15 cellular contexts compared by ENCODE assay signal in genomic region chr1:22002461-22002860, GRCh38. TPM values are rescaled to one million over a fixed set of nuclear protein-coding genes. Genes with fewer than 3 reads are reported as not detected.
"Had no signal": no experiment of that assay in that cellular context is flagged by ENCODE, and none has a peak within 500 bp of the region (broad histone marks: within the 10 kb centered on the region; RNA-seq: fewer than 3 reads in every experiment).

No MANE protein-coding gene starts in this region.

RNA-seq across cellular contexts. Expression of gene CELA3A, which starts 1.0 kb away (rescaled TPM):
- total RNA-seq: activated naive CD4-positive, alpha-beta T cell treated with anti-CD3 and anti-CD28 coated beads for 36 hours; activated naive CD4-positive, alpha-beta T cell treated with anti-CD3 and anti-CD28 coated beads, Interleukin-2, amount 50 U/mL, for 72 hours; activated naive CD8-positive, alpha-beta T cell treated with anti-CD3 and anti-CD28 coated beads for 36 hours; activated naive CD8-positive, alpha-beta T cell treated with anti-CD3 and anti-CD28 coated beads, Interleukin-2, amount 10 ng/mL, durations not matched to agents 7 days and 5 days; activated T-cell treated with anti-CD3 and anti-CD28 coated beads, Interleukin-2, amount 50 U/mL, for 72 hours; activated T-helper 1 cell treated with anti-CD3 and anti-CD28 coated beads, Interleukin-12 subunit alpha, Interleukin-12 subunit beta, Interleukin-2, Interleukin-4 antibody, amounts not matched to agents 30 ng/mL and 10 ng/mL and 1 ng/mL, durations not matched to agents 14 hours and 24 hours and 36 hours; activated T-helper 17 cell treated with anti-CD3 and anti-CD28 coated beads, Interleukin-2, amount 50 U/mL, for 72 hours; activated T-helper 2 cell treated with anti-CD3 and anti-CD28 coated beads, Interferon-gamma antibody, Interleukin-2, Interleukin-4, amounts not matched to agents 10 μg/mL and 5 μg/mL and 100 μg/mL, durations not matched to agents 14 hours and 24 hours and 36 hours; ascending aorta; astrocyte; breast epithelium; bronchial epithelial cell; cardiac muscle cell; cardiac septum; cerebellum had no signal
- polyA plus RNA-seq: cardiac muscle cell had no signal

RNA-seq across cellular contexts. Expression of gene CELA3B, which starts 25.6 kb away (rescaled TPM):
- total RNA-seq: activated naive CD4-positive, alpha-beta T cell treated with anti-CD3 and anti-CD28 coated beads for 36 hours; activated naive CD4-positive, alpha-beta T cell treated with anti-CD3 and anti-CD28 coated beads, Interleukin-2, amount 50 U/mL, for 72 hours; activated naive CD8-positive, alpha-beta T cell treated with anti-CD3 and anti-CD28 coated beads for 36 hours; activated naive CD8-positive, alpha-beta T cell treated with anti-CD3 and anti-CD28 coated beads, Interleukin-2, amount 10 ng/mL, durations not matched to agents 7 days and 5 days; activated T-cell treated with anti-CD3 and anti-CD28 coated beads, Interleukin-2, amount 50 U/mL, for 72 hours; activated T-helper 1 cell treated with anti-CD3 and anti-CD28 coated beads, Interleukin-12 subunit alpha, Interleukin-12 subunit beta, Interleukin-2, Interleukin-4 antibody, amounts not matched to agents 30 ng/mL and 10 ng/mL and 1 ng/mL, durations not matched to agents 14 hours and 24 hours and 36 hours; activated T-helper 17 cell treated with anti-CD3 and anti-CD28 coated beads, Interleukin-2, amount 50 U/mL, for 72 hours; activated T-helper 2 cell treated with anti-CD3 and anti-CD28 coated beads, Interferon-gamma antibody, Interleukin-2, Interleukin-4, amounts not matched to agents 10 μg/mL and 5 μg/mL and 100 μg/mL, durations not matched to agents 14 hours and 24 hours and 36 hours; ascending aorta; astrocyte; breast epithelium; bronchial epithelial cell; cardiac muscle cell; cardiac septum; cerebellum had no signal
- polyA plus RNA-seq: cardiac muscle cell had no signal
